In genomic region chr3:37904614-37905047, GRCh38 we compare ENCODE assay signal across 12 cellular contexts.
DNase-seq lines count a peak whose midpoint lies in the region; TF ChIP-seq lines count a peak whose summit lies in the region.
"Had no signal": no experiment of that assay in that cellular context is flagged by ENCODE, and none has a peak within 500 bp of the region (broad histone marks: within the 10 kb centered on the region; RNA-seq: fewer than 3 reads in every experiment).

No MANE protein-coding gene starts in this region.

- H3K27me3 ChIP-seq in stomach smooth muscle (ENCODE audit: control insufficient read depth in 1 of 2, insufficient read depth in 2 of 2, low read length in 2 of 2) = no peaks in the 10 kb centered on the region

- no peaks in the 10 kb centered on the region for H3K36me3 ChIP-seq in stomach smooth muscle (ENCODE audit: control insufficient read depth in 2 of 2, insufficient read depth in 2 of 2, low read length in 2 of 2)

- peak; percentile 47 for DNase-seq in HCEC 1CT
- DNase-seq in foreskin fibroblast = peak; percentile 53 to 72
- no peak for DNase-seq in C1 segment of cervical spinal cord (lab: John Stamatoyannopoulos, UW)
- no peak for DNase-seq in erythroblast (lab: John Stamatoyannopoulos, UW)
- no peak for DNase-seq in NCI-H748 (lab: John Stamatoyannopoulos, UW; ENCODE audit: unreplicated experiment)
- DNase-seq in NCI-H2107 (lab: John Stamatoyannopoulos, UW) = no peak
- DNase-seq: activated CD8-positive, alpha-beta memory T cell treated with anti-CD3 and anti-CD28 coated beads for 24 hours; NCI-H2029 had no signal

- no peak overlapping the region for H3K9ac ChIP-seq in stomach smooth muscle (ENCODE audit: low read length in 2 of 2)
- H3K9ac ChIP-seq: parathyroid adenoma had no signal

- TF ChIP-seq POLR2A in erythroblast (IDR thresholded peaks at IDR 0.05; ENCODE audit: low read length) = no peak

- no peak overlapping the region for H3K4me3 ChIP-seq in foreskin fibroblast (ENCODE audit: low read depth in 1 of 2, low read length in 2 of 2)
- no peak overlapping the region for H3K4me3 ChIP-seq in stomach smooth muscle (ENCODE audit: low read length in 2 of 2)
- H3K4me3 ChIP-seq: SK-N-MC had no signal

- H3K27ac ChIP-seq in angular gyrus (ENCODE audit: low read depth, low read length) (peak overlapping the region; percentile 84), stomach smooth muscle (ENCODE audit: low read length) (peak overlapping the region; percentile 24)
- H3K27ac ChIP-seq: parathyroid adenoma, SK-N-MC had no signal

- TF ChIP-seq CTCF in foreskin fibroblast (IDR thresholded peaks at IDR 0.05; ENCODE audit: low read depth, low read length) = no peak

- no peaks in the 10 kb centered on the region for H3K9me3 ChIP-seq in stomach smooth muscle (ENCODE audit: control insufficient read depth in 2 of 2, low read length in 2 of 2)

- H3K4me1 ChIP-seq in stomach smooth muscle (ENCODE audit: control insufficient read depth, insufficient read depth, low read length) = peaks cover 53% of the 10 kb centered on the region

Comparison
In these comparisons a context has a peak if more than half of its experiments do, and no peak if none do; other contexts are left out.
1. DNase-seq: peak in HCEC 1CT (single experiment) and foreskin fibroblast (2 of 2); none in C1 segment of cervical spinal cord (0 of 14), erythroblast (0 of 2), NCI-H748 (single experiment) and NCI-H2107 (single experiment).